ENCODE assay signal across 10 cellular contexts in genomic region chr2:235638541-235639192, GRCh38.
DNase-seq lines count a peak whose midpoint lies in the region; ATAC-seq, FAIRE-seq and TF ChIP-seq lines count a peak whose summit lies in the region.
"Had no signal": no experiment of that assay in that cellular context is flagged by ENCODE, and none has a peak within 500 bp of the region (broad histone marks: within the 10 kb centered on the region; RNA-seq: fewer than 3 reads in every experiment).

No MANE protein-coding gene starts in this region.

- H3K9ac ChIP-seq in HepG2 (ENCODE audit: insufficient read depth, low read depth, low read length) (no peak overlapping the region), muscle layer of colon (ENCODE audit: low read length) (peak overlapping the region; percentile 23), kidney (ENCODE audit: low read length in 2 of 2) (no peak overlapping the region)

- peaks cover 10% of the 10 kb centered on the region for H3K79me2 ChIP-seq in HepG2 (ENCODE audit: insufficient read depth, low read length)

- H3K27me3 ChIP-seq in HepG2 (ENCODE audit: control insufficient read depth in 1 of 2, insufficient read depth in 2 of 2, low read length in 2 of 2) (no peaks in the 10 kb centered on the region), right lobe of liver (no peaks in the 10 kb centered on the region), brain microvascular endothelial cell (replicated peaks) (no peaks in the 10 kb centered on the region), muscle layer of colon (ENCODE audit: control insufficient read depth in 1 of 2, insufficient read depth in 2 of 2, low read length in 2 of 2) (no peaks in the 10 kb centered on the region), vagina (no peaks in the 10 kb centered on the region)

- H3K9me3 ChIP-seq in HepG2 (ENCODE audit: low read length) (no peaks in the 10 kb centered on the region), right lobe of liver (no peaks in the 10 kb centered on the region), muscle layer of colon (ENCODE audit: low read length) (no peaks in the 10 kb centered on the region), vagina (no peaks in the 10 kb centered on the region), kidney (ENCODE audit: control insufficient read depth in 1 of 2, low read length in 2 of 2) (no peaks in the 10 kb centered on the region)

- no peak for TF ChIP-seq EP300 in HepG2 (IDR thresholded peaks at IDR 0.05; ENCODE audit: low read depth in 2 of 2, low read length in 2 of 2)
- TF ChIP-seq EP300 in HepG2 (CRISPR knock-in tag; IDR thresholded peaks at IDR 0.05; ENCODE audit: borderline replicate concordance), result no peak

- ATAC-seq in HepG2 (peak; percentile 31), right lobe of liver (no peak)

- no peak overlapping the region for H3K4me2 ChIP-seq in HepG2 (ENCODE audit: low read depth, low read length)

- H3K4me1 ChIP-seq in HepG2 (ENCODE audit: insufficient read depth, low read length), result peaks cover 10% of the 10 kb centered on the region
- no peaks in the 10 kb centered on the region for H3K4me1 ChIP-seq in right lobe of liver
- H3K4me1 ChIP-seq in muscle layer of colon (ENCODE audit: insufficient read depth, low read length), result peaks cover 54% of the 10 kb centered on the region
- H3K4me1 ChIP-seq in vagina, result peaks cover 46% of the 10 kb centered on the region
- peaks cover 0 to 2% of the 10 kb centered on the region in 2 donors for H3K4me1 ChIP-seq in kidney (ENCODE audit: control insufficient read depth in 1 of 2, insufficient read depth in 1 of 2, low read depth in 1 of 2, low read length in 2 of 2)

- TF ChIP-seq POLR2A in HepG2 (IDR thresholded peaks at IDR 0.05; ENCODE audit: insufficient read depth in 1 of 2, low read depth in 2 of 2, low read length in 2 of 2) (no peak), right lobe of liver (IDR thresholded peaks at IDR 0.05) (no peak), vagina (IDR thresholded peaks at IDR 0.05) (no peak)

- no TSS peak for BruUV-seq in HepG2 (replicated peaks; lab: Mats Ljungman, UMichigan)

- intact Hi-C loops in HepG2 (cut with micrococcal nuclease; ENCODE audit: unreplicated experiment), result no loop called here
- intact Hi-C loops in right lobe of liver (cut with DNase I), result no loop called here
- intact Hi-C loops in vagina (cut with DNase I), result no loop called here
- intact Hi-C loops in kidney (cut with DNase I), result no loop called here

- POLR2A ChIA-PET in HepG2 (lab: Yijun Ruan, JAX), result no interaction called here

- in situ Hi-C loops in HepG2 (cut with HindIII; ENCODE audit: extremely low pct_ligation_motif_present, low pct_unique_long_range_greater_than_20kb), result no loop called here
- in situ Hi-C loops in brain microvascular endothelial cell (cut with HindIII; ENCODE audit: low pct_ligation_motif_present, low sequenced_read_pairs), result no loop called here

- no peak for DNase-seq in HepG2 (ENCODE audit: low spot score)
- DNase-seq in right lobe of liver, result no peak
- DNase-seq in brain microvascular endothelial cell, result no peak
- DNase-seq in vagina (ENCODE audit: extremely low spot score in 2 of 2), result no peak
- no peak for DNase-seq in NCI-H2029 (lab: John Stamatoyannopoulos, UW)
- no peak for DNase-seq in activated CD4-positive, alpha-beta T cell treated with anti-CD3 and anti-CD28 coated beads, Interleukin-2, amount 50 U/mL, for 48 hours
- no peak for DNase-seq in kidney
- DNase-seq: COR-L47 had no signal

- H3K4me3 ChIP-seq in HepG2 (replicated peaks in 1 of 3; ENCODE audit: insufficient read depth in 1 of 3, low read depth in 2 of 3, low read length in 3 of 3) (no peak overlapping the region), right lobe of liver (no peak overlapping the region), brain microvascular endothelial cell (ENCODE audit: low read depth, low read length) (no peak overlapping the region), muscle layer of colon (ENCODE audit: low read depth in 1 of 2, low read length in 2 of 2) (peak overlapping the region in 1 of 2 donors; percentile 12), vagina (no peak overlapping the region), kidney (ENCODE audit: low read length in 2 of 2) (no peak overlapping the region)

- 96% methylated on average over 7 of the region's 7 CpGs for WGBS in HepG2 (ENCODE audit: low lambda C conversion rate)
- 78% methylated on average over 5 of the region's 7 CpGs for WGBS in right lobe of liver (ENCODE audit: insufficient coverage, low coverage, low lambda C conversion rate, missing lambda C conversion rate)

- peaks cover 17% of the 10 kb centered on the region; the same call in 1 of the 2 replicates for H4K20me1 ChIP-seq in HepG2 (ENCODE audit: insufficient read depth, low read length)

- FAIRE-seq in HepG2 (lab: Jason Lieb, UNC), result peak; percentile 36
- FAIRE-seq in kidney (lab: Jason Lieb, UNC), result no peak
- FAIRE-seq: TTC549 had no signal

- H3K36me3 ChIP-seq in HepG2 (replicated peaks in 1 of 2; ENCODE audit: control insufficient read depth in 1 of 2, insufficient read depth in 2 of 2, low read length in 2 of 2), result peaks cover 0 to 1% of the 10 kb centered on the region in 2 experiments; a peak in 1 of 5 replicates
- H3K36me3 ChIP-seq in right lobe of liver, result no peaks in the 10 kb centered on the region
- no peaks in the 10 kb centered on the region for H3K36me3 ChIP-seq in brain microvascular endothelial cell (replicated peaks)
- no peaks in the 10 kb centered on the region for H3K36me3 ChIP-seq in muscle layer of colon (ENCODE audit: insufficient read depth, low read length)
- H3K36me3 ChIP-seq in vagina, result no peaks in the 10 kb centered on the region
- no peaks in the 10 kb centered on the region for H3K36me3 ChIP-seq in kidney (ENCODE audit: control insufficient read depth in 1 of 2, insufficient read depth in 2 of 2, low read length in 2 of 2)

- H2AFZ ChIP-seq in HepG2 (ENCODE audit: low read length), result no peak overlapping the region

- TF ChIP-seq CTCF in HepG2 (CRISPR knock-in tag; IDR thresholded peaks at IDR 0.05) (peak; percentile 52), right lobe of liver (IDR thresholded peaks at IDR 0.05) (no peak), brain microvascular endothelial cell (IDR thresholded peaks at IDR 0.05; ENCODE audit: low read depth, low read length, missing control alignments) (peak; percentile 39), vagina (IDR thresholded peaks at IDR 0.05) (no peak), kidney (IDR thresholded peaks at IDR 0.05; ENCODE audit: borderline replicate concordance, extremely low read depth, insufficient read depth) (no peak)

- H3K27ac ChIP-seq in HepG2 (ENCODE audit: extremely low read length, insufficient read depth, low read length), result no peak overlapping the region
- H3K27ac ChIP-seq in right lobe of liver, result no peak overlapping the region
- H3K27ac ChIP-seq in brain microvascular endothelial cell, result peak overlapping the region; percentile 48
- peak overlapping the region; percentile 84 for H3K27ac ChIP-seq in muscle layer of colon (ENCODE audit: low read depth, low read length)
- peak overlapping the region; percentile 83 for H3K27ac ChIP-seq in vagina
- no peak overlapping the region for H3K27ac ChIP-seq in kidney (ENCODE audit: low read depth in 2 of 2, low read length in 2 of 2)

- CTCF ChIA-PET in HepG2 (lab: Yijun Ruan, JAX; ENCODE audit: low intra/inter-chr PET ratio, low total read pairs), result no interaction called here

- TF ChIP-seq RAD21 in HepG2 (CRISPR knock-in tag; IDR thresholded peaks at IDR 0.05), result no peak

TF ChIP-seq in HepG2, 621 proteins besides CTCF, POLR2A, EP300 and RAD21:
- no peak for TF ChIP-seq CCAR2 (optimal IDR thresholded peaks at IDR 0.05; ENCODE audit: low read depth, low read length)
- TF ChIP-seq STAG1 (CRISPR knock-in tag; IDR thresholded peaks at IDR 0.05), result peak; percentile 38
- no peak for TF ChIP-seq MATR3 (CRISPR knock-in tag; IDR thresholded peaks at IDR 0.05)

Comparison
In these comparisons a context has a peak if more than half of its experiments do, and no peak if none do; other contexts are left out.
1. CTCF ChIP-seq: peak in HepG2 (single experiment) and brain microvascular endothelial cell (single experiment); none in right lobe of liver (0 of 4), vagina (0 of 3) and kidney (single experiment).
2. H3K27ac ChIP-seq: peak in brain microvascular endothelial cell (single experiment), muscle layer of colon (single experiment) and vagina (single experiment); none in HepG2 (single experiment), right lobe of liver (0 of 3) and kidney (0 of 2).